ENCODE assay signal across 11 cellular contexts in genomic region chr1:156357977-156358376, GRCh38.
"Had no signal": no experiment of that assay in that cellular context is flagged by ENCODE, and none has a peak within 500 bp of the region (broad histone marks: within the 10 kb centered on the region; RNA-seq: fewer than 3 reads in every experiment).

No MANE protein-coding gene starts in this region.

- H3K36me3 ChIP-seq: adrenal gland, ascending aorta, brain microvascular endothelial cell, breast epithelium, cardiac muscle cell had no signal

- ATAC-seq: activated naive CD4-positive, alpha-beta T cell treated with anti-CD3 and anti-CD28 coated beads, Interleukin-2, amount 50 U/mL, for 72 hours; activated naive CD8-positive, alpha-beta T cell treated with anti-CD3 and anti-CD28 coated beads, Interleukin-2, amount 50 U/mL, for 24 hours; activated T-cell treated with anti-CD3 and anti-CD28 coated beads, Interleukin-2, amount 50 U/mL, for 4 hours; activated T-cell treated with anti-CD3 and anti-CD28 coated beads, Interleukin-2, amount 50 U/mL, for 72 hours; activated T-helper 17 cell treated with anti-CD3 and anti-CD28 coated beads, Interleukin-2, amount 50 U/mL, for 72 hours; body of pancreas had no signal

- H3K9me3 ChIP-seq: adrenal gland, ascending aorta, body of pancreas, breast epithelium had no signal

- H3K4me3 ChIP-seq: adrenal gland, ascending aorta, body of pancreas, breast epithelium, cardiac muscle cell had no signal

- H3K4me1 ChIP-seq: adrenal gland, ascending aorta, breast epithelium had no signal

- H3K27ac ChIP-seq: adrenal gland, ascending aorta, body of pancreas, brain microvascular endothelial cell, breast epithelium, cardiac muscle cell had no signal
